In the genomic region with DNA sequence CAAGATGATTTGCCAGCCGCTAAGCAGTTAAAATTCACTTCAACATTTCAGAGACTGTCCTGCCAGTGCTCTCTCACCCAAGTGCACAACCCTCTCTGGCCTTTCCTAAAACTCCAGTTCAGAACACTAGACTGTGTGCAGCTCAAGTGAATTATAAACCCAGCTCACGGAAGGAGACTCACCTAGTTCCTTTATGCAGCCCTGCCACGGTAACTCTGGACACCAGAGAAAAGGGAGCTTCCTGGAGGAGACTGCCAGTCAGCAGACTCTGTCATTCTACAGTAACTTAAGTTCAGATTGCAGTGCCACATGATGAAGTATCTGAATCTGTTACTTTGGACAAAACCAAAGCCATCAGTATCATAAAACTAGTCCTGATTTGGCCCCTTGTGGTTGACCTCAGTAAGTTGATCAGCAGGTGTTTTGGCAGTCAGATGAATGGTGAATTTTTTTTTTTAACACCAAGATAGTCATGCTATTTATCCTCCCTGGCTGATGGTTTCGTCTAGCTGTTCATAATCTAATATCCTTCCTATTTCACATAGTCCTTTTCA, we compare ENCODE assay signal across 11 cellular contexts. TPM values are rescaled to one million over a fixed set of nuclear protein-coding genes. Genes with fewer than 3 reads are reported as not detected.
DNase-seq lines count a peak whose midpoint lies in the region; ATAC-seq and TF ChIP-seq lines count a peak whose summit lies in the region.
"Had no signal": no experiment of that assay in that cellular context is flagged by ENCODE, and none has a peak within 500 bp of the region (broad histone marks: within the 10 kb centered on the region; RNA-seq: fewer than 3 reads in every experiment).

No MANE protein-coding gene starts in this region.

- H3K36me3 Mint-ChIP-seq in Calu3 (ENCODE audit: insufficient read depth, unreplicated experiment): peaks cover 31% of the 10 kb centered on the region
- H3K36me3 Mint-ChIP-seq in endodermal cell (ENCODE audit: low read depth): peaks cover 19% of the 10 kb centered on the region
- H3K36me3 Mint-ChIP-seq in MCF 10A (ENCODE audit: insufficient read depth, unreplicated experiment): peaks cover 42% of the 10 kb centered on the region

- H3K27ac ChIP-seq in KMS-11 (peak overlapping the region; percentile 76), endodermal cell (ENCODE audit: low read depth, low read length) (no peak overlapping the region), smooth muscle cell (ENCODE audit: low read depth) (no peak overlapping the region)
- H3K27ac ChIP-seq: brain microvascular endothelial cell had no signal

- ATAC-seq in GM19468 (IDR thresholded peaks at IDR 0.05; ENCODE audit: extremely low read depth, unreplicated experiment): peak; percentile 40

- peaks cover 17% of the 10 kb centered on the region for H3K36me3 ChIP-seq in KMS-11 (ENCODE audit: insufficient read depth)
- peaks cover 32% of the 10 kb centered on the region for H3K36me3 ChIP-seq in endodermal cell (ENCODE audit: control insufficient read depth, insufficient read depth, low read length)
- H3K36me3 ChIP-seq in smooth muscle cell (ENCODE audit: low read depth): peaks cover 10% of the 10 kb centered on the region

- no peaks in the 10 kb centered on the region for H3K9me3 Mint-ChIP-seq in Calu3 (ENCODE audit: low read depth, unreplicated experiment)
- no peaks in the 10 kb centered on the region for H3K9me3 Mint-ChIP-seq in endodermal cell
- no peaks in the 10 kb centered on the region for H3K9me3 Mint-ChIP-seq in MCF 10A (ENCODE audit: unreplicated experiment)

- POLR2A ChIA-PET in MCF 10A (lab: Yijun Ruan, JAX): interaction anchor here (0.8 to 5.0 kb wide), 2 partner anchors 16 to 586 kb away, joined by 3 to 30 read pairs; no protein-coding TSS in a partner anchor

- TF ChIP-seq CTCF in Calu3 (IDR thresholded peaks at IDR 0.05; ENCODE audit: unreplicated experiment) (no peak), KMS-11 (conservative IDR thresholded peaks at IDR 0.05; ENCODE audit: low read depth, low read length) (0 out of 2 replicates have a peak, but pooled peaks have one; percentile 31), endodermal cell (conservative IDR thresholded peaks at IDR 0.05) (peak; percentile 21), smooth muscle cell (IDR thresholded peaks at IDR 0.05; ENCODE audit: borderline replicate concordance, insufficient read depth, poor library complexity, severe bottlenecking) (no peak), MCF 10A (IDR thresholded peaks at IDR 0.05; ENCODE audit: unreplicated experiment) (no peak)

- BruUV-seq in Calu3 (replicated peaks; lab: Mats Ljungman, UMichigan): no TSS peak
- BruUV-seq in MCF 10A (replicated peaks; lab: Mats Ljungman, UMichigan): no TSS peak

- CTCF ChIA-PET in Calu3 (lab: Charles Lee): no interaction called here
- CTCF ChIA-PET in MCF 10A (lab: Yijun Ruan, JAX): interaction anchor here (0.6 to 3.5 kb wide), 5 partner anchors 11 to 1239 kb away, joined by 3 to 23 read pairs (median 4); a partner anchor contains a TSS

- H2AFZ ChIP-seq in KMS-11 (ENCODE audit: low read depth) (no peak overlapping the region), smooth muscle cell (ENCODE audit: low read depth) (no peak overlapping the region)

- H4K20me1 ChIP-seq in KMS-11 (ENCODE audit: insufficient read depth) (peaks cover 30% of the 10 kb centered on the region), smooth muscle cell (ENCODE audit: low read depth) (peaks cover 54% of the 10 kb centered on the region)

- H3K4me3 Mint-ChIP-seq in Calu3 (ENCODE audit: low read depth, unreplicated experiment) (peak overlapping the region; percentile 88), endodermal cell (no peak overlapping the region), MCF 10A (ENCODE audit: unreplicated experiment) (no peak overlapping the region)

- H3K4me2 ChIP-seq in KMS-11 (peak overlapping the region; percentile 63), smooth muscle cell (no peak overlapping the region)

- H3K4me1 ChIP-seq in KMS-11 (ENCODE audit: low read depth, poor library complexity, severe bottlenecking) (peaks cover 61% of the 10 kb centered on the region), endodermal cell (ENCODE audit: control insufficient read depth, insufficient read depth, low read length) (peaks cover 7% of the 10 kb centered on the region), smooth muscle cell (ENCODE audit: low read depth) (peaks cover 14% of the 10 kb centered on the region)

- WGBS in endodermal cell (ENCODE audit: insufficient coverage in 1 of 2, insufficient read length in 1 of 2), 2 experiments: 93 to 94% methylated on average over 2 to 4 of the region's 4 CpGs
- WGBS in smooth muscle cell (ENCODE audit: low lambda C conversion rate): 96% methylated on average over 4 of the region's 4 CpGs

- peaks cover 96% of the 10 kb centered on the region for H3K79me2 ChIP-seq in KMS-11 (ENCODE audit: insufficient read depth, low read depth)
- H3K79me2 ChIP-seq in smooth muscle cell (ENCODE audit: low read depth): peaks cover 77% of the 10 kb centered on the region

- H3K27me3 Mint-ChIP-seq in Calu3 (ENCODE audit: unreplicated experiment) (no peaks in the 10 kb centered on the region), endodermal cell (ENCODE audit: insufficient read depth) (no peaks in the 10 kb centered on the region), MCF 10A (ENCODE audit: insufficient read depth, unreplicated experiment) (no peaks in the 10 kb centered on the region)

- H3K4me3 ChIP-seq in KMS-11 (IDR thresholded peaks at IDR 0.05; ENCODE audit: insufficient read depth, low read depth, low read length) (no peak overlapping the region), endodermal cell (ENCODE audit: low read length) (no peak overlapping the region), smooth muscle cell (no peak overlapping the region)

- DNase-seq in Calu3 (no peak), endodermal cell (no peak), NCI-H524 (lab: John Stamatoyannopoulos, UW) (no peak), smooth muscle cell (lab: John Stamatoyannopoulos, UW; ENCODE audit: unreplicated experiment) (no peak), MCF 10A (ENCODE audit: unreplicated experiment) (no peak), SW 1271 (lab: John Stamatoyannopoulos, UW) (no peak)
- DNase-seq: brain microvascular endothelial cell, midbrain, NCI-H526 treated with DMSO at 0.1 percent for 48 hours had no signal

- H3K9me3 ChIP-seq in endodermal cell (ENCODE audit: control insufficient read depth, low read length) (no peaks in the 10 kb centered on the region), smooth muscle cell (replicated peaks; ENCODE audit: low read depth) (no peaks in the 10 kb centered on the region)

- no peaks in the 10 kb centered on the region for H3F3A ChIP-seq in smooth muscle cell (ENCODE audit: low read depth)

- peaks cover 40% of the 10 kb centered on the region for H3K4me1 Mint-ChIP-seq in Calu3 (ENCODE audit: low read depth, unreplicated experiment)
- H3K4me1 Mint-ChIP-seq in endodermal cell: peaks cover 14% of the 10 kb centered on the region
- H3K4me1 Mint-ChIP-seq in MCF 10A (ENCODE audit: insufficient read depth, unreplicated experiment): peaks cover 31% of the 10 kb centered on the region

- H3K9ac ChIP-seq in KMS-11: peak overlapping the region; percentile 85; the same call in 1 of the 2 replicates
- H3K9ac ChIP-seq in endodermal cell (ENCODE audit: extremely low read depth, low read length, poor library complexity, severe bottlenecking): no peak overlapping the region
- no peak overlapping the region for H3K9ac ChIP-seq in smooth muscle cell (ENCODE audit: low read depth)

- H3K27ac Mint-ChIP-seq in Calu3 (ENCODE audit: unreplicated experiment) (no peak overlapping the region), endodermal cell (no peak overlapping the region), MCF 10A (ENCODE audit: low read depth, unreplicated experiment) (no peak overlapping the region)

- H3K27me3 ChIP-seq in KMS-11 (ENCODE audit: insufficient read depth, low read depth) (no peaks in the 10 kb centered on the region), endodermal cell (ENCODE audit: control insufficient read depth, insufficient read depth, low read length, poor library complexity, severe bottlenecking) (no peaks in the 10 kb centered on the region), smooth muscle cell (ENCODE audit: low read depth) (no peaks in the 10 kb centered on the region)
- H3K27me3 ChIP-seq: brain microvascular endothelial cell had no signal

- intact Hi-C loops in Calu3 (cut with micrococcal nuclease; ENCODE audit: unreplicated experiment) (no loop called here), MCF 10A (cut with micrococcal nuclease) (no loop called here)

RNA-seq across cellular contexts. Expression of a gene that starts 2.7 kb away (rescaled TPM):
- total RNA-seq in Calu3 (2022) (55.9 and 61.2 TPM in 2 replicates), endodermal cell (10 to 100 TPM; 40.6 to 47.0 TPM), smooth muscle cell (23.7 and 24.5 TPM in 2 replicates), MCF 10A (2022) (46.6 and 88.6 TPM in 2 replicates)
- 29.7 TPM for polyA plus RNA-seq in endodermal cell (2013, experiment 1 of 2)
- 23.1 TPM for polyA plus RNA-seq in endodermal cell (2013, experiment 2 of 2)
- 16.2 and 18.3 TPM in 2 replicates for polyA plus RNA-seq in smooth muscle cell

RNA-seq across cellular contexts. Expression of a gene that starts 2.8 kb away (rescaled TPM):
- total RNA-seq in Calu3 (2022): 11.0 and 13.5 TPM in 2 replicates
- 1 to 10 TPM; 6.6 to 8.5 TPM for total RNA-seq in endodermal cell
- 13.6 TPM for polyA plus RNA-seq in endodermal cell (2013, experiment 1 of 2)
- 14.4 TPM for polyA plus RNA-seq in endodermal cell (2013, experiment 2 of 2)
- total RNA-seq in smooth muscle cell: 16.5 and 18.0 TPM in 2 replicates
- 4.6 and 12.6 TPM in 2 replicates for polyA plus RNA-seq in smooth muscle cell
- total RNA-seq in MCF 10A (2022): 7.8 and 7.9 TPM in 2 replicates

RNA-seq across cellular contexts. Expression of a gene that starts 20.7 kb away (rescaled TPM):
- total RNA-seq in Calu3 (2022) (not detected in 2 replicates), endodermal cell (under 1 TPM; 0.80 to 0.88 TPM), smooth muscle cell (0.22 TPM in 1 of 2 replicates, not detected in the other), MCF 10A (2022) (not detected in 2 replicates)
- polyA plus RNA-seq in endodermal cell (2013, experiment 1 of 2): 1.9 TPM
- polyA plus RNA-seq in endodermal cell (2013, experiment 2 of 2): 1.3 TPM
- 0.82 and 1.1 TPM in 2 replicates for polyA plus RNA-seq in smooth muscle cell

Comparison
In these comparisons a context has a peak if more than half of its experiments do, and no peak if none do; other contexts are left out.
1. CTCF ChIP-seq: peak in KMS-11 (single experiment) and endodermal cell (single experiment); none in Calu3 (single experiment), smooth muscle cell (single experiment) and MCF 10A (single experiment).